8 cellular contexts compared by ENCODE assay signal in genomic region chr2:30233142-30233961, GRCh38. TPM values are rescaled to one million over a fixed set of nuclear protein-coding genes. Genes with fewer than 3 reads are reported as not detected.
DNase-seq lines count a peak whose midpoint lies in the region; ATAC-seq and TF ChIP-seq lines count a peak whose summit lies in the region.

No MANE protein-coding gene starts in this region.

- H3K36me3 ChIP-seq in MG63, result peaks cover 36% of the 10 kb centered on the region

- H3K27me3 Mint-ChIP-seq in CD14-positive monocyte (ENCODE audit: low read depth in 3 of 3), result peaks cover 55 to 77% (median 58%) of the 10 kb centered on the region in 3 donors
- H3K27me3 Mint-ChIP-seq in neural crest cell (ENCODE audit: low read depth), result peaks cover 40% of the 10 kb centered on the region

- H3K4me3 ChIP-seq in MG63, result peak overlapping the region; percentile 77

- H3K27ac Mint-ChIP-seq in CD14-positive monocyte (no peak overlapping the region), neural crest cell (ENCODE audit: unreplicated experiment) (no peak overlapping the region)

- intact Hi-C loops in CD14-positive monocyte (cut with micrococcal nuclease), result no loop called here

- DNase-seq in CD14-positive monocyte (ENCODE audit: low spot score) (no peak), MG63 (no peak), ecto neural progenitor cell (ENCODE audit: low spot score) (peak; percentile 43), neural crest cell (ENCODE audit: low read depth, low spot score) (no peak), NOMO-1 (lab: John Stamatoyannopoulos, UW; ENCODE audit: unreplicated experiment in 2 of 2) (no peak), cerebellar cortex (ENCODE audit: low spot score) (no peak)

- no peaks in the 10 kb centered on the region for H3K9me3 ChIP-seq in MG63

- TF ChIP-seq CTCF in CD14-positive monocyte (IDR thresholded peaks at IDR 0.05), result no peak
- no peak for TF ChIP-seq CTCF in neural crest cell (conservative IDR thresholded peaks at IDR 0.05)

- H3K9me3 Mint-ChIP-seq in CD14-positive monocyte (peaks cover 0 to 9% (median 8%) of the 10 kb centered on the region in 7 donors), neural crest cell (no peaks in the 10 kb centered on the region)

- H3K4me3 Mint-ChIP-seq in CD14-positive monocyte (peak overlapping the region; percentile 87 to 94), neural crest cell (peak overlapping the region; percentile 87)

- H3K27me3 ChIP-seq in MG63, result no peaks in the 10 kb centered on the region

- H3K4me1 Mint-ChIP-seq in CD14-positive monocyte, result peaks cover 24% of the 10 kb centered on the region
- peaks cover 19% of the 10 kb centered on the region for H3K4me1 Mint-ChIP-seq in neural crest cell

- peaks cover 2 to 15% of the 10 kb centered on the region in 2 donors for H3K36me3 Mint-ChIP-seq in CD14-positive monocyte
- no peaks in the 10 kb centered on the region for H3K36me3 Mint-ChIP-seq in neural crest cell (ENCODE audit: low read depth)

- no peak for ATAC-seq in GM21528 (IDR thresholded peaks at IDR 0.05; ENCODE audit: low FRiP score, unreplicated experiment)
- ATAC-seq in HG03135 (IDR thresholded peaks at IDR 0.05; ENCODE audit: unreplicated experiment), result no peak

RNA-seq across cellular contexts. Expression of gene LBH, which starts 2.0 kb away (rescaled TPM):
- polyA plus RNA-seq in CD14-positive monocyte, result under 1 TPM; 0.42 to 0.76 TPM
- total RNA-seq in MG63 (2014; rRNA removed; shearing (Covaris generic); ENCODE audit: low replicate concordance), result 21.5 and 60.0 TPM in 2 replicates
- 16.1 and 16.7 TPM in 2 replicates for total RNA-seq in neural crest cell
